In the genomic region with DNA sequence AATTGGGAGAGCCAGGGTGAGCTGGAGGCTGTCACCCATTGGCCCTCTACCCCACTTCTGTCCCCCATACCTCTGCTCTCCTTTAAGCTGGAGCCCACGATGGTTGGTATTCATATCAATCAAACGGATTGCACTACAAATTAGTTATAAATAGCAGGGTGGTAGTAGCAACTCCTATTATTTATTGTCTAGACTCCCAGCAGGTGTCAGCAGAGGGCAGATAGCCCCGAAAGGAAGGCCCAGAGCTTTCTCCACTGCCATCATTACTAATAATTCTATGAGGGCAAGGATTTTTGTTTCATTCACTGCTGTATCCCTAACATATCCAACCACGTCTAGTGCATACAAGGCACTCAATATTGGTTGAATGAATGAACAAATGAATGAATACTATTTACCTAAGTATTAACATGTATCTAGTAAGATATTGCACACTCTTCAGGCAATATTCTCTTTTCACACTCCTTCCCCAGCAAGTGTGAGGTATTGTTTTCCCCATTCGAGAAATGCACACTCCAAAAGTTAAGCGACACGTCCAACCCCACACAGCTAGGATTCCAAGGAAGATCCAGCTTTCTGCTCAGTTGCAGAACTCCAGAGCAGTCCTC, we compare ENCODE assay signal across 8 cellular contexts. TPM values are rescaled to one million over a fixed set of nuclear protein-coding genes. Genes with fewer than 3 reads are reported as not detected.
A peak's percentile ranks its signal among the peaks of the same experiment; 100 is the strongest.
DNase-seq lines count a peak whose midpoint lies in the region; ATAC-seq, FAIRE-seq and TF ChIP-seq lines count a peak whose summit lies in the region.

No MANE protein-coding gene starts in this region.

- H3K36me3 ChIP-seq in CD4-positive, alpha-beta memory T cell (ENCODE audit: insufficient read depth, low read length): no peaks in the 10 kb centered on the region

- CTCF ChIA-PET in CD4-positive, alpha-beta memory T cell (lab: Charles Lee; ENCODE audit: partially characterized antibody): interaction anchor here (0.8 to 13.8 kb wide), 9 partner anchors 10 to 382 kb away, joined by 3 to 350 read pairs (median 4); partner anchors contain the start of gene TAF15

- H3K27ac ChIP-seq in CD4-positive, alpha-beta memory T cell (ENCODE audit: low read depth, low read length): no peak overlapping the region

- H3K4me3 Mint-ChIP-seq in CD4-positive, alpha-beta memory T cell: no peak overlapping the region
- no peak overlapping the region for H3K4me3 Mint-ChIP-seq in stimulated activated memory B cell treated with anti-CD40 and anti-IgM and Interleukin-4, amounts not matched to agents 10 μg/mL and 1 μg/mL and 100 μg/mL, for 72 hours

- no peak for FAIRE-seq in H54 (lab: Jason Lieb, UNC)

- no peak for ATAC-seq in stimulated activated memory B cell treated with anti-CD40 and anti-IgM and Interleukin-4, amounts not matched to agents 10 μg/mL and 1 μg/mL and 100 μg/mL, for 72 hours
- ATAC-seq in HG02610 (IDR thresholded peaks at IDR 0.05; ENCODE audit: unreplicated experiment): no peak

- no peaks in the 10 kb centered on the region for H3K36me3 Mint-ChIP-seq in CD4-positive, alpha-beta memory T cell
- H3K36me3 Mint-ChIP-seq in stimulated activated memory B cell treated with anti-CD40 and anti-IgM and Interleukin-4, amounts not matched to agents 10 μg/mL and 1 μg/mL and 100 μg/mL, for 72 hours: no peaks in the 10 kb centered on the region

- no peak for TF ChIP-seq POLR2A in H54 (IDR thresholded peaks at IDR 0.05; ENCODE audit: low read depth, low read length)

- intact Hi-C loops in CD4-positive, alpha-beta memory T cell (cut with micrococcal nuclease): no loop called here

- peak in 4 of 5 donors; percentile 17 to 28 (median 22) for DNase-seq in CD4-positive, alpha-beta memory T cell
- DNase-seq in H54 (ENCODE audit: insufficient read length, low spot score) (peak; percentile 72), T1000 (lab: John Stamatoyannopoulos, UW) (peak; percentile 37), fibroblast of pulmonary artery (ENCODE audit: low read depth) (peak; percentile 68), NCI-H1105 (lab: John Stamatoyannopoulos, UW) (no peak)
- peak; percentile 37 to 38 for DNase-seq in stimulated activated CD4-positive, alpha-beta T cell treated with anti-CD3 and anti-CD28 coated beads, Interleukin-2, amount 100 ng/mL, for 24 hours

- POLR2A ChIA-PET in CD4-positive, alpha-beta memory T cell (lab: Charles Lee; ENCODE audit: partially characterized antibody): interaction anchor here (0.9 to 1.0 kb wide), 2 partner anchors 41 to 63 kb away, joined by 3 to 5 read pairs; no protein-coding TSS in a partner anchor

- H3K4me3 ChIP-seq in CD4-positive, alpha-beta memory T cell (ENCODE audit: low read length in 2 of 2): no peak overlapping the region
- H3K4me3 ChIP-seq in fibroblast of pulmonary artery (replicated peaks; ENCODE audit: low read depth, low read length): no peak overlapping the region

- peak; percentile 63 for TF ChIP-seq CTCF in fibroblast of pulmonary artery (IDR thresholded peaks at IDR 0.05; ENCODE audit: low read length, missing control alignments)

- no peaks in the 10 kb centered on the region for H3K9me3 ChIP-seq in CD4-positive, alpha-beta memory T cell (ENCODE audit: control insufficient read depth in 1 of 2, low read length in 2 of 2)

- peaks cover 0 to under 1% of the 10 kb centered on the region in 2 donors for H3K27me3 Mint-ChIP-seq in CD4-positive, alpha-beta memory T cell
- H3K27me3 Mint-ChIP-seq in stimulated activated memory B cell treated with anti-CD40 and anti-IgM and Interleukin-4, amounts not matched to agents 10 μg/mL and 1 μg/mL and 100 μg/mL, for 72 hours: peaks cover 13% of the 10 kb centered on the region

- H3K27ac Mint-ChIP-seq in CD4-positive, alpha-beta memory T cell: peak overlapping the region in 1 of 7 donors; percentile 22
- no peak overlapping the region for H3K27ac Mint-ChIP-seq in stimulated activated memory B cell treated with anti-CD40 and anti-IgM and Interleukin-4, amounts not matched to agents 10 μg/mL and 1 μg/mL and 100 μg/mL, for 72 hours

- no peaks in the 10 kb centered on the region for H3K27me3 ChIP-seq in CD4-positive, alpha-beta memory T cell (ENCODE audit: insufficient read depth, low read length)

- H3K4me1 Mint-ChIP-seq in CD4-positive, alpha-beta memory T cell: peaks cover 1 to 13% (median 6%) of the 10 kb centered on the region in 4 donors
- H3K4me1 Mint-ChIP-seq in stimulated activated memory B cell treated with anti-CD40 and anti-IgM and Interleukin-4, amounts not matched to agents 10 μg/mL and 1 μg/mL and 100 μg/mL, for 72 hours: peaks cover 9% of the 10 kb centered on the region

- H3K9me3 Mint-ChIP-seq in CD4-positive, alpha-beta memory T cell: no peaks in the 10 kb centered on the region
- H3K9me3 Mint-ChIP-seq in stimulated activated memory B cell treated with anti-CD40 and anti-IgM and Interleukin-4, amounts not matched to agents 10 μg/mL and 1 μg/mL and 100 μg/mL, for 72 hours: no peaks in the 10 kb centered on the region

- H3K4me1 ChIP-seq in CD4-positive, alpha-beta memory T cell (ENCODE audit: insufficient read depth, low read length): peaks cover 6% of the 10 kb centered on the region

RNA-seq across cellular contexts. Expression of gene C17orf50, which starts 6.3 kb away (rescaled TPM):
- not detected for total RNA-seq in CD4-positive, alpha-beta memory T cell
- not detected for polyA plus RNA-seq in CD4-positive, alpha-beta memory T cell

RNA-seq across cellular contexts. Expression of gene GAS2L2, which starts 14.0 kb away (rescaled TPM):
- under 1 TPM in 1 of 2 experiments, not detected in 1; 0.26 TPM for total RNA-seq in CD4-positive, alpha-beta memory T cell
- polyA plus RNA-seq in CD4-positive, alpha-beta memory T cell: under 1 TPM in 1 of 2 donors, not detected in 1; 0.13 TPM

RNA-seq across cellular contexts. Expression of gene MMP28, which starts 28.4 kb away (rescaled TPM):
- total RNA-seq in CD4-positive, alpha-beta memory T cell: under 1 TPM; 0.64 to 0.96 TPM
- polyA plus RNA-seq in CD4-positive, alpha-beta memory T cell: under 1 TPM in 1 of 2 donors, not detected in 1; 0.23 TPM

RNA-seq across cellular contexts. Expression of gene RASL10B, which starts 35.6 kb away (rescaled TPM):
- under 1 TPM in 1 of 2 experiments, not detected in 1; 0.15 TPM for total RNA-seq in CD4-positive, alpha-beta memory T cell
- under 1 TPM in 1 of 2 donors, not detected in 1; 0.15 TPM for polyA plus RNA-seq in CD4-positive, alpha-beta memory T cell

RNA-seq across cellular contexts. Expression of gene TAF15, which starts 42.3 kb away (rescaled TPM):
- total RNA-seq in CD4-positive, alpha-beta memory T cell: 100 to 1,000 TPM; 232 to 242 TPM
- polyA plus RNA-seq in CD4-positive, alpha-beta memory T cell: 10 to 100 TPM; 11.2 to 29.7 TPM
